11 cellular contexts compared by ENCODE assay signal in genomic region chr14:75070383-75070782, GRCh38. TPM values are rescaled to one million over a fixed set of nuclear protein-coding genes. Genes with fewer than 3 reads are reported as not detected.
DNase-seq lines count a peak whose midpoint lies in the region; ATAC-seq and TF ChIP-seq lines count a peak whose summit lies in the region.
"Had no signal": no experiment of that assay in that cellular context is flagged by ENCODE, and none has a peak within 500 bp of the region (broad histone marks: within the 10 kb centered on the region; RNA-seq: fewer than 3 reads in every experiment).

No MANE protein-coding gene starts in this region.

- TF ChIP-seq CTCF in AG09319 (IDR thresholded peaks at IDR 0.05; ENCODE audit: low read depth, low read length) (no peak), fibroblast of the aortic adventitia (IDR thresholded peaks at IDR 0.05; ENCODE audit: insufficient read depth, low read length) (no peak), parathyroid adenoma (IDR thresholded peaks at IDR 0.05) (no peak)

- H3K9me3 ChIP-seq in HUES64 (ENCODE audit: insufficient read depth, low read depth, low read length): no peaks in the 10 kb centered on the region
- H3K9me3 ChIP-seq in parathyroid adenoma (ENCODE audit: control insufficient read depth, low read length): no peaks in the 10 kb centered on the region

- H3K79me2 ChIP-seq in parathyroid adenoma: peaks cover 2% of the 10 kb centered on the region

- no peak overlapping the region for H3K9ac ChIP-seq in HUES64 (ENCODE audit: low read depth, low read length)
- H3K9ac ChIP-seq in parathyroid adenoma: peak overlapping the region; percentile 84

- H2AFZ ChIP-seq in parathyroid adenoma: peak overlapping the region; percentile 76

- H3K27ac ChIP-seq in HUES64 (ENCODE audit: low read depth, low read length): no peak overlapping the region
- peak overlapping the region; percentile 97 for H3K27ac ChIP-seq in parathyroid adenoma

- 93% methylated on average over 9 of the region's 9 CpGs for WGBS in HUES64

- no peaks in the 10 kb centered on the region for H3K27me3 ChIP-seq in HUES64 (ENCODE audit: insufficient read depth, low read length)
- H3K27me3 ChIP-seq in parathyroid adenoma (ENCODE audit: control insufficient read depth, insufficient read depth, low read length): no peaks in the 10 kb centered on the region

- ATAC-seq in GM19351 (IDR thresholded peaks at IDR 0.05; ENCODE audit: unreplicated experiment) (no peak), GM19467 (IDR thresholded peaks at IDR 0.05; ENCODE audit: unreplicated experiment) (no peak)
- ATAC-seq: activated CD8-positive, alpha-beta T cell treated with anti-CD3 and anti-CD28 coated beads, Interleukin-2, amount 10 ng/mL, durations not matched to agents 7 days and 5 days; natural killer cell had no signal

- H3K36me3 ChIP-seq in HUES64 (ENCODE audit: insufficient read depth, low read length): no peaks in the 10 kb centered on the region
- no peaks in the 10 kb centered on the region for H3K36me3 ChIP-seq in parathyroid adenoma (ENCODE audit: control insufficient read depth, insufficient read depth, low read length)

- H3K4me1 ChIP-seq in HUES64 (ENCODE audit: insufficient read depth, low read length): peaks cover 8% of the 10 kb centered on the region
- peaks cover 16% of the 10 kb centered on the region for H3K4me1 ChIP-seq in parathyroid adenoma

- DNase-seq in AG09319 (ENCODE audit: extremely low read depth, low read depth) (peak; percentile 56), fibroblast of the aortic adventitia (ENCODE audit: low read depth) (peak; percentile 76), NCI-H2081 treated with DMSO at 0.1 percent for 48 hours (lab: John Stamatoyannopoulos, UW) (no peak), NCI-H82 treated with DMSO at 0.1 percent for 48 hours (lab: John Stamatoyannopoulos, UW; ENCODE audit: unreplicated experiment) (no peak)
- DNase-seq: activated CD8-positive, alpha-beta T cell treated with anti-CD3 and anti-CD28 coated beads, Interleukin-2, amount 10 ng/mL, durations not matched to agents 7 days and 5 days; natural killer cell; RPMI8226 had no signal

- peak overlapping the region; percentile 63; the same call in 1 of the 2 replicates for H3K4me3 ChIP-seq in HUES64 (ENCODE audit: low read length)
- H3K4me3 ChIP-seq in fibroblast of the aortic adventitia (ENCODE audit: low read depth, low read length): no peak overlapping the region
- peak overlapping the region; percentile 77 for H3K4me3 ChIP-seq in parathyroid adenoma (ENCODE audit: low read depth, low read length)

- peak overlapping the region; percentile 75 for H3K4me2 ChIP-seq in parathyroid adenoma (ENCODE audit: low read length)

RNA-seq across cellular contexts. Expression of gene ZC2HC1C, which starts 0.9 kb away (rescaled TPM):
- 1.5 TPM for polyA plus RNA-seq in HUES64 (2013, experiment 1 of 2)
- polyA plus RNA-seq in HUES64 (2013, experiment 2 of 2): 1.0 TPM
- total RNA-seq in fibroblast of the aortic adventitia (ENCODE audit: low replicate concordance): 0.90 and 1.6 TPM in 2 replicates

RNA-seq across cellular contexts. Expression of gene ACYP1, which starts 6.6 kb away (rescaled TPM):
- 14.1 TPM for polyA plus RNA-seq in HUES64 (2013, experiment 1 of 2)
- polyA plus RNA-seq in HUES64 (2013, experiment 2 of 2): 21.0 TPM
- 18.3 TPM in 1 of 2 replicates, not detected in the other for total RNA-seq in fibroblast of the aortic adventitia (ENCODE audit: low replicate concordance)

RNA-seq across cellular contexts. Expression of gene MLH3, which starts 19.1 kb away (rescaled TPM):
- polyA plus RNA-seq in HUES64 (2013, experiment 1 of 2): 9.0 TPM
- 12.6 TPM for polyA plus RNA-seq in HUES64 (2013, experiment 2 of 2)
- 27.2 and 32.5 TPM in 2 replicates for total RNA-seq in fibroblast of the aortic adventitia (ENCODE audit: low replicate concordance)

RNA-seq across cellular contexts. Expression of gene NEK9, which starts 56.5 kb away (rescaled TPM):
- polyA plus RNA-seq in HUES64 (2013, experiment 1 of 2): 28.6 TPM
- 37.7 TPM for polyA plus RNA-seq in HUES64 (2013, experiment 2 of 2)
- total RNA-seq in fibroblast of the aortic adventitia (ENCODE audit: low replicate concordance): 51.3 and 80.8 TPM in 2 replicates

Comparison
In these comparisons a context has a peak if more than half of its experiments do, and no peak if none do; other contexts are left out.
1. DNase-seq: peak in AG09319 (single experiment) and fibroblast of the aortic adventitia (single experiment); none in NCI-H2081 treated with DMSO at 0.1 percent for 48 hours (single experiment) and NCI-H82 treated with DMSO at 0.1 percent for 48 hours (single experiment).